ENCODE assay signal across 8 cellular contexts in genomic region chr13:112943309-112944125, GRCh38. TPM values are rescaled to one million over a fixed set of nuclear protein-coding genes. Genes with fewer than 3 reads are reported as not detected.
DNase-seq lines count a peak whose midpoint lies in the region; TF ChIP-seq lines count a peak whose summit lies in the region.

No MANE protein-coding gene starts in this region.

- no peaks in the 10 kb centered on the region for H3K27me3 Mint-ChIP-seq in neural crest cell (ENCODE audit: low read depth)

- WGBS in GM23248 (ENCODE audit: low coverage in 1 of 2, low lambda C conversion rate in 2 of 2, missing lambda C conversion rate in 2 of 2), 2 experiments: 1 to 3% methylated on average over 56 to 60 of the region's 81 CpGs

- H3K9me3 ChIP-seq in GM23248 (ENCODE audit: low read depth): no peaks in the 10 kb centered on the region

- in situ Hi-C loops in G401 (cut with HindIII; ENCODE audit: low sequenced_read_pairs): no loop called here
- in situ Hi-C loops in GM23248 (cut with MboI): loop anchor here (25.0 kb wide), 1 partner anchor 444 kb away; no protein-coding TSS in a partner anchor

- H3K4me1 Mint-ChIP-seq in neural crest cell: peaks cover 17% of the 10 kb centered on the region

- no peak for TF ChIP-seq POLR2A in NB4 (IDR thresholded peaks at IDR 0.05; ENCODE audit: extremely low read depth, insufficient read length)

- TF ChIP-seq CTCF in NB4 (IDR thresholded peaks at IDR 0.05; ENCODE audit: low read depth, low read length) (no peak), fibroblast of villous mesenchyme (IDR thresholded peaks at IDR 0.05; ENCODE audit: insufficient read depth, low read depth, low read length) (no peak), neural crest cell (conservative IDR thresholded peaks at IDR 0.05) (no peak)

- H3K27ac ChIP-seq in GM23248: no peak overlapping the region

- H3K27me3 ChIP-seq in GM23248 (replicated peaks; ENCODE audit: insufficient read depth): peaks cover 13% of the 10 kb centered on the region

- no peaks in the 10 kb centered on the region for H3F3A ChIP-seq in GM23248 (ENCODE audit: insufficient read depth)

- H3K4me3 Mint-ChIP-seq in neural crest cell: peak overlapping the region; percentile 87

- no peaks in the 10 kb centered on the region for H3K9me3 Mint-ChIP-seq in neural crest cell

- no peaks in the 10 kb centered on the region for H3K9me2 ChIP-seq in GM23248 (ENCODE audit: insufficient read depth)

- H3K36me3 ChIP-seq in GM23248 (ENCODE audit: low read depth): no peaks in the 10 kb centered on the region

- 0 out of 2 replicates have a peak, but pooled peaks cover 3% of the 10 kb centered on the region for H3K4me1 ChIP-seq in GM23248 (ENCODE audit: insufficient read depth)

- no peak overlapping the region for H3K9ac ChIP-seq in GM23248

- peak; percentile 57 for DNase-seq in G401 (ENCODE audit: low spot score)
- peak; percentile 52 for DNase-seq in GM23248
- peak; percentile 56 for DNase-seq in NB4 (ENCODE audit: low read depth)
- peak; percentile 4 for DNase-seq in activated T-cell treated with anti-CD3 and anti-CD28 coated beads for 24 hours (ENCODE audit: low read depth)
- DNase-seq in fibroblast of villous mesenchyme (ENCODE audit: low read depth): peak; percentile 19
- peak; percentile 65 for DNase-seq in neural crest cell (ENCODE audit: low read depth, low spot score)
- no peak for DNase-seq in H4 (ENCODE audit: low spot score)
- DNase-seq in GOT3 (lab: John Stamatoyannopoulos, UW): no peak

- H4K20me1 ChIP-seq in GM23248 (ENCODE audit: insufficient read depth): no peaks in the 10 kb centered on the region

- H3K4me2 ChIP-seq in GM23248 (ENCODE audit: unreplicated experiment): peak overlapping the region; percentile 57

- no peaks in the 10 kb centered on the region for H3K36me3 Mint-ChIP-seq in neural crest cell (ENCODE audit: low read depth)

- H3K4me3 ChIP-seq in GM23248 (peak overlapping the region; percentile 69), NB4 (ENCODE audit: low read depth, low read length) (no peak overlapping the region), fibroblast of villous mesenchyme (ENCODE audit: low read depth, low read length) (peak overlapping the region; percentile 59)

- H2AFZ ChIP-seq in GM23248: peak overlapping the region; percentile 91

- H3K79me2 ChIP-seq in GM23248 (ENCODE audit: insufficient read depth): no peaks in the 10 kb centered on the region

- H3K27ac Mint-ChIP-seq in neural crest cell (ENCODE audit: unreplicated experiment): peak overlapping the region; percentile 50

RNA-seq across cellular contexts. Expression of gene MCF2L, which starts 25.5 kb away (rescaled TPM):
- 2.8 and 4.7 TPM in 2 replicates for total RNA-seq in G401 (2014; rRNA removed; shearing (Covaris generic))
- not detected in 2 replicates for total RNA-seq in GM23248 (2014; rRNA removed; shearing (Covaris generic))
- not detected in 2 replicates for polyA plus RNA-seq in GM23248 (2016; fragmentation: Nextera tagmentation; extraction: Ambion mirVana)
- total RNA-seq in fibroblast of villous mesenchyme: under 0.01 TPM in 1 of 2 replicates, not detected in the other
- total RNA-seq in neural crest cell: 59.9 and 62.5 TPM in 2 replicates
- total RNA-seq in H4 (2014; rRNA removed; shearing (Covaris generic)): 4.5 and 13.1 TPM in 2 replicates

Comparison
In these comparisons a context has a peak if more than half of its experiments do, and no peak if none do; other contexts are left out.
1. DNase-seq: peak in G401 (single experiment), GM23248 (single experiment), NB4 (single experiment), activated T-cell treated with anti-CD3 and anti-CD28 coated beads for 24 hours (single experiment), fibroblast of villous mesenchyme (single experiment) and neural crest cell (single experiment); none in H4 (single experiment) and GOT3 (single experiment).